In the genomic region with DNA sequence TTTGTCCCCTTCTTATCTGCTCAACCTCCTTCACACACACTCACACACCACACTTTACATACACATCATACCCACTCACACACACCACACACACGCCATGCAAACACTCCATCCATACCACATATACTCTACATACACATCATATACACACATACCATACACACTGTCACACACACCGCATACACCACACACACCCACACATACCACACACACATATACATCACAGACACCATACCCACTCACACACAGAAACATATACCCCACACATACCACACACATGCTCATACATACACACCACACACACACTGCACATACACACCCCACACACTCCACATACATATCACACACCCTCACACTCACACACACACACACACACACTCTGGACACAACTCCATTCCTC, we compare ENCODE assay signal across 19 cellular contexts. TPM values are rescaled to one million over a fixed set of nuclear protein-coding genes. Genes with fewer than 3 reads are reported as not detected.
DNase-seq lines count a peak whose midpoint lies in the region; ATAC-seq, FAIRE-seq and TF ChIP-seq lines count a peak whose summit lies in the region.
"Had no signal": no experiment of that assay in that cellular context is flagged by ENCODE, and none has a peak within 500 bp of the region (broad histone marks: within the 10 kb centered on the region; RNA-seq: fewer than 3 reads in every experiment).

No MANE protein-coding gene starts in this region.

- in situ Hi-C loops in HepG2 (cut with HindIII; ENCODE audit: extremely low pct_ligation_motif_present, low pct_unique_long_range_greater_than_20kb): no loop called here

- H3K4me3 Mint-ChIP-seq in stimulated activated effector memory CD8-positive, alpha-beta T cell treated with anti-CD3 and anti-CD28 coated beads, Interleukin-12 subunit alpha, Interleukin-12 subunit beta, amount 100 ng/mL, for 72 hours: no peak overlapping the region
- no peak overlapping the region for H3K4me3 Mint-ChIP-seq in chondrocyte (ENCODE audit: unreplicated experiment)
- H3K4me3 Mint-ChIP-seq: CD4-positive, CD25-positive, alpha-beta regulatory T cell; GM23338; HFFc6; IgD-negative memory B cell had no signal

- no peak for FAIRE-seq in HepG2 (lab: Jason Lieb, UNC)
- FAIRE-seq: GM18507 had no signal

- H3K27ac ChIP-seq in HepG2 (ENCODE audit: extremely low read length, insufficient read depth, low read length) (no peak overlapping the region), right lobe of liver (no peak overlapping the region), VCaP (peak overlapping the region; percentile 99), esophagus squamous epithelium (peak overlapping the region; percentile 22 to 81 (median 68))
- H3K27ac ChIP-seq: 22Rv1, BLaER1, HL-60 had no signal

- H3K27me3 ChIP-seq in HepG2 (ENCODE audit: control insufficient read depth in 1 of 2, insufficient read depth in 2 of 2, low read length in 2 of 2): no peaks in the 10 kb centered on the region
- no peaks in the 10 kb centered on the region for H3K27me3 ChIP-seq in right lobe of liver
- H3K27me3 ChIP-seq in esophagus squamous epithelium: no peaks in the 10 kb centered on the region
- H3K27me3 ChIP-seq: BLaER1 had no signal

- H3K4me2 ChIP-seq in HepG2 (ENCODE audit: low read depth, low read length): no peak overlapping the region
- H3K4me2 ChIP-seq: BLaER1, GM23338 had no signal

- CTCF ChIA-PET in HepG2 (lab: Yijun Ruan, JAX; ENCODE audit: low intra/inter-chr PET ratio, low total read pairs): no interaction called here

- POLR2A ChIA-PET in HepG2 (lab: Yijun Ruan, JAX): no interaction called here

- no peak overlapping the region for H2AFZ ChIP-seq in HepG2 (ENCODE audit: low read length)
- H2AFZ ChIP-seq: GM23338 had no signal

- no peak for TF ChIP-seq RAD21 in HepG2 (CRISPR knock-in tag; IDR thresholded peaks at IDR 0.05)

- H3K36me3 ChIP-seq in HepG2 (replicated peaks in 1 of 2; ENCODE audit: control insufficient read depth in 1 of 2, insufficient read depth in 2 of 2, low read length in 2 of 2) (no peaks in the 10 kb centered on the region), right lobe of liver (no peaks in the 10 kb centered on the region), esophagus squamous epithelium (no peaks in the 10 kb centered on the region)
- H3K36me3 ChIP-seq: BLaER1, HAP-1 had no signal

- no peak overlapping the region for H3K4me3 ChIP-seq in HepG2 (replicated peaks in 1 of 3; ENCODE audit: insufficient read depth in 1 of 3, low read depth in 2 of 3, low read length in 3 of 3)
- H3K4me3 ChIP-seq in right lobe of liver: no peak overlapping the region
- H3K4me3 ChIP-seq in esophagus squamous epithelium: no peak overlapping the region
- H3K4me3 ChIP-seq: BLaER1, GM23338, HAP-1 had no signal

- ATAC-seq in HepG2: no peak
- no peak for ATAC-seq in right lobe of liver
- peak; percentile 42 for ATAC-seq in stimulated activated effector memory CD8-positive, alpha-beta T cell treated with anti-CD3 and anti-CD28 coated beads, Interleukin-12 subunit alpha, Interleukin-12 subunit beta, amount 100 ng/mL, for 72 hours
- ATAC-seq in HG02970 (IDR thresholded peaks at IDR 0.05; ENCODE audit: low FRiP score, unreplicated experiment): no peak
- ATAC-seq: GM23338 had no signal

- no peaks in the 10 kb centered on the region for H4K20me1 ChIP-seq in HepG2 (ENCODE audit: insufficient read depth, low read length)
- H4K20me1 ChIP-seq: BLaER1 had no signal

- H3K4me1 ChIP-seq in HepG2 (ENCODE audit: insufficient read depth, low read length) (no peaks in the 10 kb centered on the region), right lobe of liver (no peaks in the 10 kb centered on the region), esophagus squamous epithelium (peaks cover 0 to 57% (median 0%) of the 10 kb centered on the region in 3 donors)
- H3K4me1 ChIP-seq: BLaER1, HAP-1 had no signal

- H3K4me1 Mint-ChIP-seq in stimulated activated effector memory CD8-positive, alpha-beta T cell treated with anti-CD3 and anti-CD28 coated beads, Interleukin-12 subunit alpha, Interleukin-12 subunit beta, amount 100 ng/mL, for 72 hours: no peaks in the 10 kb centered on the region
- no peaks in the 10 kb centered on the region for H3K4me1 Mint-ChIP-seq in chondrocyte (ENCODE audit: low read depth)
- H3K4me1 Mint-ChIP-seq: CD4-positive, CD25-positive, alpha-beta regulatory T cell; IgD-negative memory B cell had no signal

- TF ChIP-seq EP300 in HepG2 (IDR thresholded peaks at IDR 0.05; ENCODE audit: low read depth in 2 of 2, low read length in 2 of 2) (no peak), HepG2 (CRISPR knock-in tag; IDR thresholded peaks at IDR 0.05; ENCODE audit: borderline replicate concordance) (no peak)

- TF ChIP-seq CTCF in HepG2 (CRISPR knock-in tag; IDR thresholded peaks at IDR 0.05) (no peak), right lobe of liver (IDR thresholded peaks at IDR 0.05) (no peak), VCaP (conservative IDR thresholded peaks at IDR 0.05) (no peak), esophagus squamous epithelium (IDR thresholded peaks at IDR 0.05) (no peak), chondrocyte (IDR thresholded peaks at IDR 0.05) (no peak)

- H3K9ac ChIP-seq in HepG2 (ENCODE audit: insufficient read depth, low read depth, low read length): no peak overlapping the region
- H3K9ac ChIP-seq: BLaER1 had no signal

- peaks cover 29% of the 10 kb centered on the region for H3K27me3 Mint-ChIP-seq in chondrocyte (ENCODE audit: low read depth)

- no peaks in the 10 kb centered on the region for H3K36me3 Mint-ChIP-seq in stimulated activated effector memory CD8-positive, alpha-beta T cell treated with anti-CD3 and anti-CD28 coated beads, Interleukin-12 subunit alpha, Interleukin-12 subunit beta, amount 100 ng/mL, for 72 hours
- H3K36me3 Mint-ChIP-seq in chondrocyte (ENCODE audit: low read depth): no peaks in the 10 kb centered on the region
- H3K36me3 Mint-ChIP-seq: CD4-positive, CD25-positive, alpha-beta regulatory T cell; IgD-negative memory B cell had no signal

- H3K9me3 ChIP-seq in HepG2 (ENCODE audit: low read length): no peaks in the 10 kb centered on the region
- no peaks in the 10 kb centered on the region for H3K9me3 ChIP-seq in right lobe of liver
- no peaks in the 10 kb centered on the region for H3K9me3 ChIP-seq in esophagus squamous epithelium
- H3K9me3 ChIP-seq: BLaER1, HAP-1 had no signal

- DNase-seq in HepG2 (ENCODE audit: low spot score) (no peak), right lobe of liver (no peak), esophagus squamous epithelium (lab: John Stamatoyannopoulos, UW) (no peak), chondrocyte (ENCODE audit: low spot score) (no peak), activated T-cell treated with anti-CD3 and anti-CD28 coated beads for 4 hours (no peak)
- no peak for DNase-seq in stimulated activated effector memory CD8-positive, alpha-beta T cell treated with anti-CD3 and anti-CD28 coated beads, Interleukin-12 subunit alpha, Interleukin-12 subunit beta, amount 100 ng/mL, for 72 hours (ENCODE audit: low spot score in 2 of 2)
- DNase-seq: Calu3; CD4-positive, CD25-positive, alpha-beta regulatory T cell; DMS 273 treated with DMSO at 0.1 percent for 48 hours; HFFc6 had no signal

- TF ChIP-seq POLR2A in HepG2 (IDR thresholded peaks at IDR 0.05; ENCODE audit: insufficient read depth in 1 of 2, low read depth in 2 of 2, low read length in 2 of 2) (no peak), right lobe of liver (IDR thresholded peaks at IDR 0.05) (no peak), esophagus squamous epithelium (IDR thresholded peaks at IDR 0.05) (no peak)

- 3% methylated on average over 2 of the region's 2 CpGs for WGBS in HepG2 (ENCODE audit: low lambda C conversion rate)
- 93% methylated on average over 2 of the region's 2 CpGs for WGBS in right lobe of liver (ENCODE audit: insufficient coverage, low coverage, low lambda C conversion rate, missing lambda C conversion rate)
- 94 to 97% methylated on average over 2 of the region's 2 CpGs for WGBS in esophagus squamous epithelium, 2 donors

- no peak overlapping the region for H3K27ac Mint-ChIP-seq in stimulated activated effector memory CD8-positive, alpha-beta T cell treated with anti-CD3 and anti-CD28 coated beads, Interleukin-12 subunit alpha, Interleukin-12 subunit beta, amount 100 ng/mL, for 72 hours
- H3K27ac Mint-ChIP-seq in chondrocyte (ENCODE audit: unreplicated experiment): no peak overlapping the region
- H3K27ac Mint-ChIP-seq: CD4-positive, CD25-positive, alpha-beta regulatory T cell; GM23338; HFFc6; IgD-negative memory B cell had no signal

- intact Hi-C loops in HepG2 (cut with micrococcal nuclease; ENCODE audit: unreplicated experiment) (no loop called here), right lobe of liver (cut with DNase I) (no loop called here), esophagus squamous epithelium (cut with DNase I) (no loop called here)

- H3K9me3 Mint-ChIP-seq in stimulated activated effector memory CD8-positive, alpha-beta T cell treated with anti-CD3 and anti-CD28 coated beads, Interleukin-12 subunit alpha, Interleukin-12 subunit beta, amount 100 ng/mL, for 72 hours: no peaks in the 10 kb centered on the region
- no peaks in the 10 kb centered on the region for H3K9me3 Mint-ChIP-seq in chondrocyte (ENCODE audit: low read depth)
- H3K9me3 Mint-ChIP-seq: HFFc6 had no signal

- no peaks in the 10 kb centered on the region for H3K79me2 ChIP-seq in HepG2 (ENCODE audit: insufficient read depth, low read length)

- no TSS peak for BruUV-seq in HepG2 (replicated peaks; lab: Mats Ljungman, UMichigan)

RNA-seq across cellular contexts. Expression of gene ACP3, which starts 54.3 kb away (rescaled TPM):
- total RNA-seq in HepG2 (2016; rRNA removed; fragmentation: Illumina TruSeq; extraction: Trizol): not detected in 2 replicates
- not detected in 2 replicates for total RNA-seq in HepG2 (2016; cell fraction: cytosol; rRNA removed; fragmentation: Illumina TruSeq; extraction: Trizol; ENCODE audit: low read depth)
- total RNA-seq in HepG2 (2016; cell fraction: insoluble cytoplasmic fraction; rRNA removed; fragmentation: Illumina TruSeq; extraction: Trizol): not detected in 2 replicates
- not detected in 2 replicates for total RNA-seq in HepG2 (2016; cell fraction: membrane; rRNA removed; fragmentation: Illumina TruSeq; extraction: Trizol)
- total RNA-seq in HepG2 (2016; cell fraction: nucleus; rRNA removed; fragmentation: Illumina TruSeq; extraction: Trizol): not detected in 2 replicates
- not detected in 2 replicates for polyA plus RNA-seq in HepG2 (2011; rRNA removed)
- polyA plus RNA-seq in HepG2 (2011; cell fraction: cytosol; rRNA removed): not detected in 2 replicates
- not detected in 2 replicates for polyA plus RNA-seq in HepG2 (2011; cell fraction: nucleus; rRNA removed)
- not detected in 2 replicates for polyA plus RNA-seq in HepG2 (2012)
- polyA plus RNA-seq in HepG2 (2016; cell fraction: cytosol; fragmentation: Illumina TruSeq; extraction: Trizol; ENCODE audit: low read depth): not detected in 2 replicates
- polyA plus RNA-seq in HepG2 (2016; cell fraction: insoluble cytoplasmic fraction; fragmentation: Illumina TruSeq; extraction: Trizol; ENCODE audit: low read depth): not detected in 2 replicates
- polyA plus RNA-seq in HepG2 (2016; cell fraction: membrane; fragmentation: Illumina TruSeq; extraction: Trizol; ENCODE audit: low read depth): not detected in 2 replicates
- not detected in 2 replicates for polyA plus RNA-seq in HepG2 (2016; cell fraction: nucleus; fragmentation: Illumina TruSeq; extraction: Trizol; ENCODE audit: insufficient read depth, low read depth)
- polyA minus RNA-seq in HepG2 (2011; rRNA and poly(A)+ RNA removed; ENCODE audit: low replicate concordance): 9.4 TPM in 1 of 2 replicates, not detected in the other
- not detected in 2 replicates for polyA minus RNA-seq in HepG2 (2011; cell fraction: cytosol; rRNA and poly(A)+ RNA removed)
- polyA minus RNA-seq in HepG2 (2011; cell fraction: nucleus; rRNA and poly(A)+ RNA removed): not detected in 2 replicates
- under 1 TPM in 5 of 6 experiments, not detected in 1; 0.12 to 0.49 (median 0.22) TPM for total RNA-seq in right lobe of liver
- 10 to 100 TPM; 22.1 to 83.6 (median 40.5) TPM for total RNA-seq in esophagus squamous epithelium
- total RNA-seq in chondrocyte: not detected in 3 replicates
- total RNA-seq: CD4-positive, CD25-positive, alpha-beta regulatory T cell; HFFc6 had no signal
- polyA plus RNA-seq: CD4-positive, CD25-positive, alpha-beta regulatory T cell had no signal

Comparison
In these comparisons a context has a peak if more than half of its experiments do, and no peak if none do; other contexts are left out.
1. H3K27ac ChIP-seq: peak in VCaP (single experiment) and esophagus squamous epithelium (4 of 4); none in HepG2 (single experiment) and right lobe of liver (0 of 3).
2. RNA of gene ACP3, which starts 54.3 kb away (total RNA-seq): 22.1 to 83.6 TPM in esophagus squamous epithelium; 0.12 to 0.49 TPM in right lobe of liver, not detected in HepG2 and not detected in chondrocyte; every median in the first group is over 10 times any median in the second.